Comparison of ENCODE assay signal across 21 cellular contexts in genomic region chr16:87101903-87102302, GRCh38.
DNase-seq lines count a peak whose midpoint lies in the region; TF ChIP-seq lines count a peak whose summit lies in the region.
"Had no signal": no experiment of that assay in that cellular context is flagged by ENCODE, and none has a peak within 500 bp of the region (broad histone marks: within the 10 kb centered on the region; RNA-seq: fewer than 3 reads in every experiment).

No MANE protein-coding gene starts in this region.

- H3K27me3 ChIP-seq in osteoblast (ENCODE audit: insufficient read depth, low read length) (no peaks in the 10 kb centered on the region), thyroid gland (no peaks in the 10 kb centered on the region)

- no peaks in the 10 kb centered on the region for H3K36me3 Mint-ChIP-seq in immature natural killer cell
- H3K36me3 Mint-ChIP-seq: activated naive CD4-positive, alpha-beta T cell treated with anti-CD3 and anti-CD28 coated beads, Interleukin-2, amount 10 ng/mL, durations not matched to agents 7 days and 5 days; CD8-positive, alpha-beta memory T cell had no signal

- peaks cover 0 to 3% (median 0%) of the 10 kb centered on the region in 3 donors for H3K27me3 Mint-ChIP-seq in immature natural killer cell (ENCODE audit: low read depth in 3 of 3)
- H3K27me3 Mint-ChIP-seq: activated naive CD4-positive, alpha-beta T cell treated with anti-CD3 and anti-CD28 coated beads, Interleukin-2, amount 10 ng/mL, durations not matched to agents 7 days and 5 days had no signal

- H3K27ac Mint-ChIP-seq in immature natural killer cell = no peak overlapping the region
- H3K27ac Mint-ChIP-seq: activated naive CD4-positive, alpha-beta T cell treated with anti-CD3 and anti-CD28 coated beads, Interleukin-2, amount 10 ng/mL, durations not matched to agents 7 days and 5 days; CD8-positive, alpha-beta memory T cell had no signal

- intact Hi-C loops in thyroid gland (cut with DNase I) = no loop called here

- DNase-seq in EH (ENCODE audit: low read depth) (peak; percentile 45), RPMI7951 (ENCODE audit: low read depth) (peak; percentile 46), choroid plexus epithelial cell (ENCODE audit: low read depth) (peak; percentile 65), osteoblast (ENCODE audit: insufficient read length, low spot score, missing footprints) (peak; percentile 90), GM19240 (ENCODE audit: insufficient read length, low spot score) (no peak), thyroid gland (no peak), immature natural killer cell (no peak), glomerular visceral epithelial cell (ENCODE audit: extremely low spot score) (no peak)
- DNase-seq: activated CD4-positive, alpha-beta T cell treated with anti-CD3 and anti-CD28 coated beads for 48 hours; activated naive CD4-positive, alpha-beta T cell treated with anti-CD3 and anti-CD28 coated beads, Interleukin-2, amount 10 ng/mL, durations not matched to agents 7 days and 5 days; anterior cingulate cortex; CD8-positive, alpha-beta memory T cell; cortex of kidney; DMS153; KBM-7; NCI-H187; NCI-H748 treated with DMSO at 0.1 percent for 48 hours; SHP77 treated with DMSO at 0.1 percent for 48 hours; stimulated activated CD4-positive, alpha-beta T cell treated with anti-CD3 and anti-CD28 coated beads, Interleukin-1b, Interleukin-23, amount 100 ng/mL, for 48 hours had no signal

- H3K9me3 Mint-ChIP-seq in immature natural killer cell = no peaks in the 10 kb centered on the region
- H3K9me3 Mint-ChIP-seq: activated naive CD4-positive, alpha-beta T cell treated with anti-CD3 and anti-CD28 coated beads, Interleukin-2, amount 10 ng/mL, durations not matched to agents 7 days and 5 days had no signal

- H3K4me1 ChIP-seq in osteoblast (ENCODE audit: insufficient read depth, low read length) (peaks cover 23% of the 10 kb centered on the region), thyroid gland (no peaks in the 10 kb centered on the region)

- no peak overlapping the region for H3K4me3 ChIP-seq in choroid plexus epithelial cell (ENCODE audit: low read depth, low read length)
- H3K4me3 ChIP-seq in osteoblast (ENCODE audit: insufficient read depth, low read length) = peak overlapping the region; percentile 19
- no peak overlapping the region for H3K4me3 ChIP-seq in thyroid gland (replicated peaks in 1 of 3)
- H3K4me3 ChIP-seq: lung, skin epidermis had no signal

- no peaks in the 10 kb centered on the region for H3K4me1 Mint-ChIP-seq in immature natural killer cell
- H3K4me1 Mint-ChIP-seq: activated naive CD4-positive, alpha-beta T cell treated with anti-CD3 and anti-CD28 coated beads, Interleukin-2, amount 10 ng/mL, durations not matched to agents 7 days and 5 days; CD8-positive, alpha-beta memory T cell had no signal

- H4K20me1 ChIP-seq in osteoblast (ENCODE audit: insufficient read depth, low read length) = no peaks in the 10 kb centered on the region

- peak overlapping the region; percentile 67 for H3K27ac ChIP-seq in osteoblast (ENCODE audit: low read depth, low read length)
- H3K27ac ChIP-seq in thyroid gland = no peak overlapping the region
- H3K27ac ChIP-seq: skin epidermis had no signal

- H3K79me2 ChIP-seq in osteoblast (ENCODE audit: insufficient read depth, low read length) = no peaks in the 10 kb centered on the region

- H3K4me2 ChIP-seq in osteoblast (ENCODE audit: insufficient read depth, low read length) = peak overlapping the region; percentile 68

- H3K4me3 Mint-ChIP-seq in immature natural killer cell = no peak overlapping the region
- H3K4me3 Mint-ChIP-seq: activated naive CD4-positive, alpha-beta T cell treated with anti-CD3 and anti-CD28 coated beads, Interleukin-2, amount 10 ng/mL, durations not matched to agents 7 days and 5 days; CD8-positive, alpha-beta memory T cell had no signal

- 72 to 88% methylated on average over 3 of the region's 3 CpGs for WGBS in thyroid gland, 2 donors

- TF ChIP-seq CTCF in choroid plexus epithelial cell (conservative IDR thresholded peaks at IDR 0.05; ENCODE audit: low read depth, low read length) = no peak
- TF ChIP-seq CTCF in osteoblast (IDR thresholded peaks at IDR 0.05; ENCODE audit: extremely low read depth, low read depth, low read length) = no peak
- TF ChIP-seq CTCF in thyroid gland (IDR thresholded peaks at IDR 0.05) = no peak

- H3K36me3 ChIP-seq in osteoblast (ENCODE audit: insufficient read depth, low read length) (no peaks in the 10 kb centered on the region), thyroid gland (no peaks in the 10 kb centered on the region)

- H2AFZ ChIP-seq in osteoblast (ENCODE audit: low read length) = peak overlapping the region; percentile 44

- H3K9me3 ChIP-seq in osteoblast (ENCODE audit: low read depth, low read length) (no peaks in the 10 kb centered on the region), thyroid gland (no peaks in the 10 kb centered on the region)

- no peak for TF ChIP-seq POLR2A in thyroid gland (IDR thresholded peaks at IDR 0.05)

Comparison
In these comparisons a context has a peak if more than half of its experiments do, and no peak if none do; other contexts are left out.
1. DNase-seq: peak in EH (single experiment), RPMI7951 (single experiment), choroid plexus epithelial cell (single experiment) and osteoblast (single experiment); none in GM19240 (single experiment), thyroid gland (0 of 2), immature natural killer cell (0 of 3) and glomerular visceral epithelial cell (single experiment).